24 cellular contexts compared by ENCODE assay signal in the genomic region with DNA sequence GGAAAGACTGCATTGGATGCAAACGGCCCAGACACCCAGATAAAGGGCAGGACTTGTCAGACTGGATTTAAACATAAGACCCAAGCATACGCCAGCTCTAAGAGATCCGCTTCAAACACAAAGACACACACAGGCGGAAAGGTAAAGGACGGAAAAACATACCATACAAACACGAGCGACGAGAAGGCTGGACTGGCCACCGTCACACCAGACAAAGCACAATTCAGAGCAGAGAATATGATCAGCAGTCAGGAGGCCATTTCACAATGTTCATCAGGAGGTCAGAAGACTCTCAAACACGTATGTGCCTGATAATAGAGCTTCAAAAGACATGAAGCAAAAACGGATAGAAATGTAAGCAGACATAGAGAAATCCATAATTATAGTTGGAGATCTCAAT.
DNase-seq lines count a peak whose midpoint lies in the region; ATAC-seq, FAIRE-seq and TF ChIP-seq lines count a peak whose summit lies in the region.
"Had no signal": no experiment of that assay in that cellular context is flagged by ENCODE, and none has a peak within 500 bp of the region (broad histone marks: within the 10 kb centered on the region; RNA-seq: fewer than 3 reads in every experiment).

No MANE protein-coding gene starts in this region.

- H2AFZ ChIP-seq in endothelial cell of umbilical vein (ENCODE audit: low read depth, low read length), result no peak overlapping the region
- H2AFZ ChIP-seq: GM23248 had no signal

- no peaks in the 10 kb centered on the region for H3K9me1 ChIP-seq in endothelial cell of umbilical vein (replicated peaks; ENCODE audit: control insufficient read depth, extremely low read depth, insufficient read depth, low read length)

- TF ChIP-seq POLR2A in endothelial cell of umbilical vein (IDR thresholded peaks at IDR 0.05; ENCODE audit: low read depth, low read length) (no peak), gastrocnemius medialis (IDR thresholded peaks at IDR 0.05) (no peak)

- no peak for ATAC-seq in gastrocnemius medialis

- H3K36me3 ChIP-seq in SK-N-MC (ENCODE audit: insufficient read depth, low read length) (no peaks in the 10 kb centered on the region), endothelial cell of umbilical vein (ENCODE audit: control insufficient read depth in 2 of 2, extremely low read depth in 1 of 2, insufficient read depth in 2 of 2, low read length in 2 of 2) (no peaks in the 10 kb centered on the region), gastrocnemius medialis (peaks cover 0 to 13% of the 10 kb centered on the region in 2 donors)
- H3K36me3 ChIP-seq: HAP-1 had no signal

- dilution Hi-C loops in endothelial cell of umbilical vein (cut with MboI; ENCODE audit: extremely low pct_ligation_motif_present, low sequenced_read_pairs), result no loop called here

- no peaks in the 10 kb centered on the region for H3K79me2 ChIP-seq in endothelial cell of umbilical vein (ENCODE audit: control insufficient read depth, insufficient read depth, low read length)

- H3K27me3 ChIP-seq in endothelial cell of umbilical vein (ENCODE audit: control insufficient read depth in 2 of 2, insufficient read depth in 2 of 2, low read length in 2 of 2) (no peaks in the 10 kb centered on the region), gastrocnemius medialis (no peaks in the 10 kb centered on the region)

- intact Hi-C loops in endothelial cell of umbilical vein (cut with micrococcal nuclease) (no loop called here), gastrocnemius medialis (cut with DNase I; ENCODE audit: low total_unique reads) (no loop called here)

- H4K20me1 ChIP-seq in endothelial cell of umbilical vein (replicated peaks; ENCODE audit: control insufficient read depth, extremely low read depth, insufficient read depth, low read length), result no peaks in the 10 kb centered on the region

- H3K9ac ChIP-seq in SK-N-MC (ENCODE audit: insufficient read length) (no peak overlapping the region), endothelial cell of umbilical vein (replicated peaks; ENCODE audit: extremely low read depth, insufficient read depth, low read length) (no peak overlapping the region)
- H3K9ac ChIP-seq: BLaER1, GM23248 had no signal

- no peak for DNase-seq in SK-N-MC (ENCODE audit: low read depth, low spot score)
- no peak for DNase-seq in endothelial cell of umbilical vein (ENCODE audit: low read depth, low spot score)
- peak; percentile 52 for DNase-seq in medulla oblongata (ENCODE audit: extremely low spot score)
- DNase-seq in superior temporal gyrus (ENCODE audit: extremely low spot score), result peak; percentile 30
- DNase-seq in activated CD4-positive, CD25-positive, alpha-beta regulatory T cell treated with anti-CD3 and anti-CD28 coated beads, Interleukin-2, amount 50 U/mL, for 72 hours, result no peak
- DNase-seq in gastrocnemius medialis, result no peak
- DNase-seq in DMS79 (lab: John Stamatoyannopoulos, UW), result no peak
- DNase-seq: CD4-positive, CD25-positive, alpha-beta regulatory T cell; DMS153; GM23248; HFFc6; KBM-7; MV-4-11; NCI-H1105 treated with DMSO at 0.1 percent for 48 hours; NCI-H2029; NCI-H446 treated with DMSO at 0.1 percent for 48 hours; NCI-H82; NK-92 treated with Interleukin-12 subunit alpha and Interleukin-12 subunit beta, amount 100 ng/mL, for 24 hours; RPMI8226; SHP77 had no signal

- no peak overlapping the region for H3K4me2 ChIP-seq in endothelial cell of umbilical vein (ENCODE audit: insufficient read depth, low read length)
- H3K4me2 ChIP-seq: BLaER1 had no signal

- FAIRE-seq in endothelial cell of umbilical vein (lab: Jason Lieb, UNC), result no peak
- FAIRE-seq: A204.1, HTR-8/SVneo had no signal

- peaks cover 4% of the 10 kb centered on the region; the same call in 1 of the 2 replicates for H3K9me3 ChIP-seq in SK-N-MC (ENCODE audit: low read depth, low read length)
- H3K9me3 ChIP-seq in endothelial cell of umbilical vein (replicated peaks; ENCODE audit: control insufficient read depth, insufficient read depth, low read length), result no peaks in the 10 kb centered on the region
- H3K9me3 ChIP-seq in gastrocnemius medialis, result peaks cover 0 to 8% (median 4%) of the 10 kb centered on the region in 3 donors
- H3K9me3 ChIP-seq: HAP-1 had no signal

- peak overlapping the region; percentile 74 for H3K27ac ChIP-seq in SK-N-MC
- H3K27ac ChIP-seq in endothelial cell of umbilical vein (ENCODE audit: insufficient read depth, low read depth, low read length), result no peak overlapping the region
- no peak overlapping the region for H3K27ac ChIP-seq in gastrocnemius medialis
- H3K27ac ChIP-seq: BLaER1, GM23248 had no signal

- no peak for TF ChIP-seq CTCF in endothelial cell of umbilical vein (IDR thresholded peaks at IDR 0.05; ENCODE audit: extremely low read depth in 1 of 2, insufficient read depth in 1 of 2, low read depth in 1 of 2, low read length in 2 of 2)
- TF ChIP-seq CTCF in gastrocnemius medialis (IDR thresholded peaks at IDR 0.05 in 4 of 5, conservative IDR thresholded peaks at IDR 0.05 in 1 of 5), result no peak

- CTCF ChIA-PET in endothelial cell of umbilical vein (lab: Charles Lee), result interaction anchor here (1.0 to 1.7 kb wide), 2 partner anchors 8 to 172 kb away, joined by 3 to 5 read pairs; no protein-coding TSS in a partner anchor

- in situ Hi-C loops in gastrocnemius medialis (cut with MboI; ENCODE audit: low sequenced_read_pairs in 4 of 4), result no loop called here

- H3K4me1 ChIP-seq in endothelial cell of umbilical vein (ENCODE audit: control insufficient read depth, extremely low read depth, insufficient read depth, low read length) (no peaks in the 10 kb centered on the region), gastrocnemius medialis (no peaks in the 10 kb centered on the region)
- H3K4me1 ChIP-seq: HAP-1 had no signal

- H3K4me3 ChIP-seq in SK-N-MC (no peak overlapping the region), endothelial cell of umbilical vein (replicated peaks in 1 of 3; ENCODE audit: insufficient read depth in 1 of 3, low read depth in 1 of 3, low read length in 3 of 3) (no peak overlapping the region), gastrocnemius medialis (no peak overlapping the region)
- H3K4me3 ChIP-seq: BLaER1, GM23248, HAP-1 had no signal

- no TSS peak for BruUV-seq in endothelial cell of umbilical vein (replicated peaks; lab: Mats Ljungman, UMichigan)

- POLR2A ChIA-PET in endothelial cell of umbilical vein (lab: Charles Lee), result no interaction called here

TF ChIP-seq in endothelial cell of umbilical vein, 7 proteins besides CTCF, POLR2A, EP300 and RAD21:
- peak; percentile 37 for TF ChIP-seq EZH2 (IDR thresholded peaks at IDR 0.05; ENCODE audit: borderline replicate concordance, low read depth, low read length, severe bottlenecking)
- TF ChIP-seq FOS (IDR thresholded peaks at IDR 0.05; ENCODE audit: borderline replicate concordance, insufficient read depth, low read length), result no peak

Comparison
In these comparisons a context has a peak if more than half of its experiments do, and no peak if none do; other contexts are left out.
1. DNase-seq: peak in medulla oblongata (single experiment) and superior temporal gyrus (single experiment); none in SK-N-MC (single experiment), endothelial cell of umbilical vein (single experiment), activated CD4-positive, CD25-positive, alpha-beta regulatory T cell treated with anti-CD3 and anti-CD28 coated beads, Interleukin-2, amount 50 U/mL, for 72 hours (single experiment), gastrocnemius medialis (0 of 2) and DMS79 (single experiment).